11 cellular contexts compared by ENCODE assay signal in the genomic region with DNA sequence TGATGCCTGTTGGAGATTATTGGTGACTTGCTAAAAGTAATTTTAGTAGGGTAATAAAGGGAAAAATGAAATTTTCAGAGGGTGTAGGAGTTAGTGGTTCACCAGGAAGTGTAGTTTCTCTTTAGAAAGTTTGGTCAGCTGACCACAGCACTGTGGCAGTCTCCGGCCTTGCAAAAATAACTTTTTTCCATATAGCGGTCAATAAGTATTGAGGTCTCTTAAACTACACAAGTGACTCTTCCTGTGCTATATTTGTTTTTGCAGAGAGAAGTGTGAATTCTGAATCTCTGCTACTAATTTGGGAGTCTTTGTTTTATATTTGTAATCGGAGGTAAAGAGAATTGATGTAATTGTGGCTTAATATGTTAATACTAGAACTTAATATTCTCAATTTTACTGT. TPM values are rescaled to one million over a fixed set of nuclear protein-coding genes. Genes with fewer than 3 reads are reported as not detected.
DNase-seq lines count a peak whose midpoint lies in the region; ATAC-seq, FAIRE-seq and TF ChIP-seq lines count a peak whose summit lies in the region.
"Had no signal": no experiment of that assay in that cellular context is flagged by ENCODE, and none has a peak within 500 bp of the region (broad histone marks: within the 10 kb centered on the region; RNA-seq: fewer than 3 reads in every experiment).

No MANE protein-coding gene starts in this region.

- H3K27ac Mint-ChIP-seq in astrocyte (ENCODE audit: unreplicated experiment): no peak overlapping the region
- H3K27ac Mint-ChIP-seq in activated T-helper 1 cell treated with anti-CD3 and anti-CD28 coated beads, Interleukin-12 subunit alpha, Interleukin-12 subunit beta, Interleukin-2, Interleukin-4 antibody, amounts not matched to agents 30 ng/mL and 10 ng/mL and 1 ng/mL, durations not matched to agents 14 hours and 24 hours and 36 hours: no peak overlapping the region
- no peak overlapping the region for H3K27ac Mint-ChIP-seq in CD4-positive, alpha-beta memory T cell
- H3K27ac Mint-ChIP-seq: activated naive CD8-positive, alpha-beta T cell had no signal

- H3K36me3 ChIP-seq in astrocyte (ENCODE audit: insufficient read depth, low read length) (no peaks in the 10 kb centered on the region), OCI-LY7 (ENCODE audit: insufficient read depth, low read length) (no peaks in the 10 kb centered on the region)
- H3K36me3 ChIP-seq in CD4-positive, alpha-beta memory T cell (ENCODE audit: insufficient read depth, low read length): no peaks in the 10 kb centered on the region

- H3K36me3 Mint-ChIP-seq in astrocyte (ENCODE audit: low read depth, unreplicated experiment): peaks cover 7% of the 10 kb centered on the region
- H3K36me3 Mint-ChIP-seq in activated T-helper 1 cell treated with anti-CD3 and anti-CD28 coated beads, Interleukin-12 subunit alpha, Interleukin-12 subunit beta, Interleukin-2, Interleukin-4 antibody, amounts not matched to agents 30 ng/mL and 10 ng/mL and 1 ng/mL, durations not matched to agents 14 hours and 24 hours and 36 hours (ENCODE audit: low read depth): peaks cover 2% of the 10 kb centered on the region
- peaks cover 0 to 7% of the 10 kb centered on the region in 2 donors for H3K36me3 Mint-ChIP-seq in CD4-positive, alpha-beta memory T cell

- no peaks in the 10 kb centered on the region for H3K27me3 ChIP-seq in astrocyte (ENCODE audit: insufficient read depth, low read length)
- H3K27me3 ChIP-seq in CD4-positive, alpha-beta memory T cell (ENCODE audit: insufficient read depth, low read length): no peaks in the 10 kb centered on the region

- H3K4me1 ChIP-seq in astrocyte (ENCODE audit: insufficient read depth, low read length) (peaks cover 7% of the 10 kb centered on the region), OCI-LY7 (ENCODE audit: insufficient read depth, low read length, poor library complexity, severe bottlenecking) (no peaks in the 10 kb centered on the region)
- H3K4me1 ChIP-seq in CD4-positive, alpha-beta memory T cell (ENCODE audit: insufficient read depth, low read length): no peaks in the 10 kb centered on the region

- peaks cover 99% of the 10 kb centered on the region for H3K79me2 ChIP-seq in astrocyte (ENCODE audit: insufficient read depth, low read length)
- no peaks in the 10 kb centered on the region for H3K79me2 ChIP-seq in OCI-LY7 (ENCODE audit: insufficient read depth, low read depth, low read length)

- DNase-seq in astrocyte (ENCODE audit: low read depth) (no peak), DMS53 treated with DMSO at 0.1 percent for 48 hours (lab: John Stamatoyannopoulos, UW; ENCODE audit: unreplicated experiment) (no peak), OCI-LY7 (ENCODE audit: low spot score) (no peak)
- no peak for DNase-seq in activated T-helper 1 cell treated with anti-CD3 and anti-CD28 coated beads, Interleukin-12 subunit alpha, Interleukin-12 subunit beta, Interleukin-2, Interleukin-4 antibody, amounts not matched to agents 30 ng/mL and 10 ng/mL and 1 ng/mL, durations not matched to agents 14 hours and 24 hours and 36 hours (ENCODE audit: low spot score)
- no peak for DNase-seq in CD4-positive, alpha-beta memory T cell
- DNase-seq: nucleus accumbens had no signal

- peak; percentile 93 for ATAC-seq in GM18511 (IDR thresholded peaks at IDR 0.05; ENCODE audit: unreplicated experiment)
- ATAC-seq in GM21423 (IDR thresholded peaks at IDR 0.05; ENCODE audit: unreplicated experiment): peak; percentile 79
- ATAC-seq in HG03097 (IDR thresholded peaks at IDR 0.05; ENCODE audit: low FRiP score, unreplicated experiment): peak; percentile 57

- H3K27me3 Mint-ChIP-seq in astrocyte (ENCODE audit: low read depth, unreplicated experiment): no peaks in the 10 kb centered on the region
- H3K27me3 Mint-ChIP-seq in activated T-helper 1 cell treated with anti-CD3 and anti-CD28 coated beads, Interleukin-12 subunit alpha, Interleukin-12 subunit beta, Interleukin-2, Interleukin-4 antibody, amounts not matched to agents 30 ng/mL and 10 ng/mL and 1 ng/mL, durations not matched to agents 14 hours and 24 hours and 36 hours (ENCODE audit: insufficient read depth): no peaks in the 10 kb centered on the region
- no peaks in the 10 kb centered on the region for H3K27me3 Mint-ChIP-seq in CD4-positive, alpha-beta memory T cell
- H3K27me3 Mint-ChIP-seq: activated naive CD8-positive, alpha-beta T cell had no signal

- BruUV-seq in OCI-LY7 (replicated peaks; lab: Mats Ljungman, UMichigan): no TSS peak

- POLR2A ChIA-PET in CD4-positive, alpha-beta memory T cell (lab: Charles Lee; ENCODE audit: partially characterized antibody): no interaction called here
- POLR2A ChIA-PET in OCI-LY7 (lab: Charles Lee): interaction anchor here (0.7 to 1.5 kb wide), 2 partner anchors 9 to 52 kb away, joined by 3 read pairs; no protein-coding TSS in a partner anchor

- peak overlapping the region; percentile 4 for H3K4me2 ChIP-seq in astrocyte (ENCODE audit: low read length)
- no peak overlapping the region for H3K4me2 ChIP-seq in OCI-LY7 (ENCODE audit: low read length)

- intact Hi-C loops in activated T-helper 1 cell treated with anti-CD3 and anti-CD28 coated beads, Interleukin-12 subunit alpha, Interleukin-12 subunit beta, Interleukin-2, Interleukin-4 antibody, amounts not matched to agents 30 ng/mL and 10 ng/mL and 1 ng/mL, durations not matched to agents 14 hours and 24 hours and 36 hours (cut with micrococcal nuclease): no loop called here
- intact Hi-C loops in CD4-positive, alpha-beta memory T cell (cut with micrococcal nuclease): no loop called here
- intact Hi-C loops in OCI-LY7 (cut with micrococcal nuclease; ENCODE audit: unreplicated experiment): no loop called here

- no peaks in the 10 kb centered on the region for H3K9me2 ChIP-seq in OCI-LY7 (ENCODE audit: insufficient read depth, low read length)

- TF ChIP-seq CTCF in astrocyte (IDR thresholded peaks at IDR 0.05; ENCODE audit: insufficient read depth, low read depth, low read length): no peak
- TF ChIP-seq CTCF in OCI-LY7 (conservative IDR thresholded peaks at IDR 0.05; ENCODE audit: low read length): no peak

- peaks cover 29% of the 10 kb centered on the region for H3K4me1 Mint-ChIP-seq in astrocyte (ENCODE audit: low read depth, unreplicated experiment)
- H3K4me1 Mint-ChIP-seq in activated T-helper 1 cell treated with anti-CD3 and anti-CD28 coated beads, Interleukin-12 subunit alpha, Interleukin-12 subunit beta, Interleukin-2, Interleukin-4 antibody, amounts not matched to agents 30 ng/mL and 10 ng/mL and 1 ng/mL, durations not matched to agents 14 hours and 24 hours and 36 hours (ENCODE audit: low read depth): no peaks in the 10 kb centered on the region
- peaks cover 2 to 12% (median 7%) of the 10 kb centered on the region in 4 donors for H3K4me1 Mint-ChIP-seq in CD4-positive, alpha-beta memory T cell

- CTCF ChIA-PET in CD4-positive, alpha-beta memory T cell (lab: Charles Lee; ENCODE audit: partially characterized antibody): no interaction called here
- CTCF ChIA-PET in OCI-LY7 (lab: Charles Lee; ENCODE audit: unreplicated experiment): no interaction called here

- no peak overlapping the region for H3K9ac ChIP-seq in astrocyte (ENCODE audit: low read length)

- peak overlapping the region; percentile 50 for H3K4me3 Mint-ChIP-seq in astrocyte (ENCODE audit: unreplicated experiment)
- H3K4me3 Mint-ChIP-seq in activated T-helper 1 cell treated with anti-CD3 and anti-CD28 coated beads, Interleukin-12 subunit alpha, Interleukin-12 subunit beta, Interleukin-2, Interleukin-4 antibody, amounts not matched to agents 30 ng/mL and 10 ng/mL and 1 ng/mL, durations not matched to agents 14 hours and 24 hours and 36 hours: no peak overlapping the region
- H3K4me3 Mint-ChIP-seq in CD4-positive, alpha-beta memory T cell: no peak overlapping the region
- H3K4me3 Mint-ChIP-seq: activated naive CD8-positive, alpha-beta T cell had no signal

- no peak for FAIRE-seq in astrocyte (lab: Jason Lieb, UNC)
- FAIRE-seq: keratinocyte had no signal

- H3K27ac ChIP-seq in astrocyte (ENCODE audit: low read depth, low read length) (no peak overlapping the region), OCI-LY7 (ENCODE audit: low read depth, low read length, poor library complexity, severe bottlenecking) (no peak overlapping the region)
- no peak overlapping the region for H3K27ac ChIP-seq in CD4-positive, alpha-beta memory T cell (ENCODE audit: low read depth, low read length)

- no peaks in the 10 kb centered on the region for H3K9me3 Mint-ChIP-seq in astrocyte (ENCODE audit: unreplicated experiment)
- no peaks in the 10 kb centered on the region for H3K9me3 Mint-ChIP-seq in activated T-helper 1 cell treated with anti-CD3 and anti-CD28 coated beads, Interleukin-12 subunit alpha, Interleukin-12 subunit beta, Interleukin-2, Interleukin-4 antibody, amounts not matched to agents 30 ng/mL and 10 ng/mL and 1 ng/mL, durations not matched to agents 14 hours and 24 hours and 36 hours
- no peaks in the 10 kb centered on the region for H3K9me3 Mint-ChIP-seq in CD4-positive, alpha-beta memory T cell

- H4K20me1 ChIP-seq in astrocyte (ENCODE audit: insufficient read depth, low read length) (peaks cover 90% of the 10 kb centered on the region), OCI-LY7 (ENCODE audit: insufficient read depth, low read length) (no peaks in the 10 kb centered on the region)

- H2AFZ ChIP-seq in astrocyte (ENCODE audit: low read depth, low read length): no peak overlapping the region
- H2AFZ ChIP-seq in OCI-LY7 (ENCODE audit: low read length): no peak overlapping the region

- H3K4me3 ChIP-seq in astrocyte (ENCODE audit: insufficient read depth, low read depth, low read length) (no peak overlapping the region), OCI-LY7 (ENCODE audit: low read depth, low read length, poor library complexity, severe bottlenecking) (no peak overlapping the region)
- no peak overlapping the region for H3K4me3 ChIP-seq in CD4-positive, alpha-beta memory T cell (ENCODE audit: low read length in 2 of 2)

- H3K9me3 ChIP-seq in astrocyte (ENCODE audit: insufficient read depth, low read depth, low read length) (no peaks in the 10 kb centered on the region), OCI-LY7 (ENCODE audit: low read length) (no peaks in the 10 kb centered on the region)
- H3K9me3 ChIP-seq in CD4-positive, alpha-beta memory T cell (ENCODE audit: control insufficient read depth in 1 of 2, low read length in 2 of 2): no peaks in the 10 kb centered on the region

RNA-seq across cellular contexts. Expression of a gene that starts 24.3 kb away (rescaled TPM):
- total RNA-seq in astrocyte (95.2 and 111 TPM in 2 replicates), OCI-LY7 (2022) (18.9 and 19.1 TPM in 2 replicates)
- total RNA-seq in activated T-helper 1 cell treated with anti-CD3 and anti-CD28 coated beads, Interleukin-12 subunit alpha, Interleukin-12 subunit beta, Interleukin-2, Interleukin-4 antibody, amounts not matched to agents 30 ng/mL and 10 ng/mL and 1 ng/mL, durations not matched to agents 14 hours and 24 hours and 36 hours: 10.5 and 13.5 TPM in 2 replicates
- total RNA-seq in CD4-positive, alpha-beta memory T cell: 10 to 100 TPM; 17.9 to 24.4 TPM
- 1 to 10 TPM in 1 of 2 donors, under 1 TPM in 1; 0.90 to 2.3 TPM for polyA plus RNA-seq in CD4-positive, alpha-beta memory T cell
- total RNA-seq in OCI-LY7 (2014; rRNA removed; shearing (Covaris generic)): 2.7 and 7.1 TPM in 2 replicates
